In genomic region chr2:71788186-71788525, GRCh38 we compare ENCODE assay signal across 21 cellular contexts.
"Had no signal": no experiment of that assay in that cellular context is flagged by ENCODE, and none has a peak within 500 bp of the region (broad histone marks: within the 10 kb centered on the region; RNA-seq: fewer than 3 reads in every experiment).

No MANE protein-coding gene starts in this region.

- H3K27me3 Mint-ChIP-seq: activated naive CD8-positive, alpha-beta T cell treated with anti-CD3 and anti-CD28 coated beads, Interleukin-2, amount 50 U/mL, for 24 hours; stimulated activated naive B cell treated with anti-CD40 and anti-IgM and Interleukin-4, amounts not matched to agents 10 μg/mL and 1 μg/mL and 100 μg/mL, for 72 hours had no signal

- H3K4me1 ChIP-seq: body of pancreas, gastroesophageal sphincter, parathyroid adenoma, testis had no signal

- H3K36me3 ChIP-seq: esophagus muscularis mucosa, gastroesophageal sphincter, neutrophil had no signal

- H3K4me3 Mint-ChIP-seq: activated naive CD4-positive, alpha-beta T cell treated with anti-CD3 and anti-CD28 coated beads, Interleukin-2, amount 10 ng/mL, durations not matched to agents 7 days and 5 days; activated naive CD8-positive, alpha-beta T cell treated with anti-CD3 and anti-CD28 coated beads, Interleukin-2, amount 50 U/mL, for 24 hours; activated T-cell treated with anti-CD3 and anti-CD28 coated beads, Interleukin-2, amount 50 U/mL, for 4 hours; dendritic cell treated with granulocyte-macrophage colony-stimulating factor and Interleukin-4, amounts not matched to agents 40 ng/mL and 50 ng/mL, for 4 days; nephron; stimulated activated naive B cell treated with anti-CD40 and anti-IgM and Interleukin-4, amounts not matched to agents 10 μg/mL and 1 μg/mL and 100 μg/mL, for 72 hours; WTC11 had no signal

- ATAC-seq: activated naive CD8-positive, alpha-beta T cell treated with anti-CD3 and anti-CD28 coated beads, Interleukin-2, amount 50 U/mL, for 24 hours; activated T-cell treated with anti-CD3 and anti-CD28 coated beads, Interleukin-2, amount 50 U/mL, for 4 hours; body of pancreas; gastroesophageal sphincter; left cardiac atrium; sciatic nerve; stimulated activated naive B cell treated with anti-CD40 and anti-IgM and Interleukin-4, amounts not matched to agents 10 μg/mL and 1 μg/mL and 100 μg/mL, for 72 hours; WTC11 had no signal

- H3K4me1 Mint-ChIP-seq: activated naive CD4-positive, alpha-beta T cell treated with anti-CD3 and anti-CD28 coated beads, Interleukin-2, amount 10 ng/mL, durations not matched to agents 7 days and 5 days; activated naive CD8-positive, alpha-beta T cell treated with anti-CD3 and anti-CD28 coated beads, Interleukin-2, amount 50 U/mL, for 24 hours; stimulated activated naive B cell treated with anti-CD40 and anti-IgM and Interleukin-4, amounts not matched to agents 10 μg/mL and 1 μg/mL and 100 μg/mL, for 72 hours had no signal

- H3K27me3 ChIP-seq: body of pancreas, esophagus muscularis mucosa, testis had no signal

- H3K9me3 ChIP-seq: body of pancreas, esophagus muscularis mucosa, gastroesophageal sphincter, neutrophil, testis had no signal

- H3K9me3 Mint-ChIP-seq: activated naive CD4-positive, alpha-beta T cell treated with anti-CD3 and anti-CD28 coated beads, Interleukin-2, amount 10 ng/mL, durations not matched to agents 7 days and 5 days; activated naive CD8-positive, alpha-beta T cell treated with anti-CD3 and anti-CD28 coated beads, Interleukin-2, amount 50 U/mL, for 24 hours; activated T-cell treated with anti-CD3 and anti-CD28 coated beads, Interleukin-2, amount 50 U/mL, for 4 hours; dendritic cell treated with granulocyte-macrophage colony-stimulating factor and Interleukin-4, amounts not matched to agents 40 ng/mL and 50 ng/mL, for 4 days; nephron; stimulated activated naive B cell treated with anti-CD40 and anti-IgM and Interleukin-4, amounts not matched to agents 10 μg/mL and 1 μg/mL and 100 μg/mL, for 72 hours; WTC11 had no signal

- DNase-seq: activated naive CD4-positive, alpha-beta T cell treated with anti-CD3 and anti-CD28 coated beads, Interleukin-2, amount 10 ng/mL, durations not matched to agents 7 days and 5 days; activated naive CD8-positive, alpha-beta T cell treated with anti-CD3 and anti-CD28 coated beads, Interleukin-2, amount 50 U/mL, for 24 hours; activated T-cell treated with anti-CD3 and anti-CD28 coated beads, Interleukin-2, amount 50 U/mL, for 4 hours; anterior cingulate cortex; body of pancreas; effector CD8-positive, alpha-beta T cell; left cardiac atrium; mesenchymal stem cell; small intestine; stimulated activated CD4-positive, alpha-beta T cell treated with anti-CD3 and anti-CD28 coated beads, Interleukin-15, amount 100 ng/mL, for 24 hours; stimulated activated naive B cell treated with anti-CD40 and anti-IgM and Interleukin-4, amounts not matched to agents 10 μg/mL and 1 μg/mL and 100 μg/mL, for 72 hours; T-helper 1 cell; testis had no signal

- H3K4me3 ChIP-seq: body of pancreas, esophagus muscularis mucosa, gastroesophageal sphincter, testis had no signal

- H3K36me3 Mint-ChIP-seq: activated naive CD4-positive, alpha-beta T cell treated with anti-CD3 and anti-CD28 coated beads, Interleukin-2, amount 10 ng/mL, durations not matched to agents 7 days and 5 days; stimulated activated naive B cell treated with anti-CD40 and anti-IgM and Interleukin-4, amounts not matched to agents 10 μg/mL and 1 μg/mL and 100 μg/mL, for 72 hours; WTC11 had no signal

- H3K27ac Mint-ChIP-seq: activated naive CD4-positive, alpha-beta T cell treated with anti-CD3 and anti-CD28 coated beads, Interleukin-2, amount 10 ng/mL, durations not matched to agents 7 days and 5 days; activated naive CD8-positive, alpha-beta T cell treated with anti-CD3 and anti-CD28 coated beads, Interleukin-2, amount 50 U/mL, for 24 hours; dendritic cell treated with granulocyte-macrophage colony-stimulating factor and Interleukin-4, amounts not matched to agents 40 ng/mL and 50 ng/mL, for 4 days; nephron; stimulated activated naive B cell treated with anti-CD40 and anti-IgM and Interleukin-4, amounts not matched to agents 10 μg/mL and 1 μg/mL and 100 μg/mL, for 72 hours; WTC11 had no signal

- H3K27ac ChIP-seq: body of pancreas, esophagus muscularis mucosa, gastroesophageal sphincter, neutrophil, parathyroid adenoma, testis had no signal
